In the genomic region with DNA sequence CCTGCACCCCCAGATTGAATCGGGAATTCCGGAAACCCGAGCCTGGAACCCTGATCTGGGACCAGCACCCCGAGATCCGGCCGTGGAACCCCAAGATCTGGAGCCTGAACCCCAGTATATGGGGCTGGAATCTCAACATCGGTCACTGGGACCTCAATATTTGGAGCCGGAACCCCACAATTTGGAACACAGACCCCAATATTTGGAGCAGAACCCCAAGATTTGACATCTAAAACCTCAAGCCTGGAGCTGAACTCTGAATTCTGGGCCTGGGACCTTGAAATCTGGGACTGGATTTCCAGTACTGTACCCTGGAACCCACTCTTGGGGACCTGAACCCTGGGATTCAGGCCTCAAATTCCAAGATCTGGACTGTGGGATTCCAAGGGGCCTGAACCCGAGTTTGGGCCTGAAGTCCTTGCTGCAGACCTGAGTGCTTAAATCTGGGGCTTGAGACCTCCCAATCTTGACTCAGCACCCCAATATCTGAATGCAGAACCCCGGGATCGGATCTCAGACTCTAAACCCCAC, we compare ENCODE assay signal across 9 cellular contexts. TPM values are rescaled to one million over a fixed set of nuclear protein-coding genes. Genes with fewer than 3 reads are reported as not detected.
A peak's percentile ranks its signal among the peaks of the same experiment; 100 is the strongest.
DNase-seq lines count a peak whose midpoint lies in the region; ATAC-seq and TF ChIP-seq lines count a peak whose summit lies in the region.
"Had no signal": no experiment of that assay in that cellular context is flagged by ENCODE, and none has a peak within 500 bp of the region (broad histone marks: within the 10 kb centered on the region; RNA-seq: fewer than 3 reads in every experiment).

No MANE protein-coding gene starts in this region.

- H3K9me3 Mint-ChIP-seq in activated CD4-positive, alpha-beta T cell treated with anti-CD3 and anti-CD28 coated beads, Interleukin-2, amount 10 ng/mL, durations not matched to agents 7 days and 5 days = no peaks in the 10 kb centered on the region

- peak overlapping the region; percentile 83 for H3K9ac ChIP-seq in adipocyte (ENCODE audit: low read length)

- H3K4me1 ChIP-seq in adipocyte (ENCODE audit: control insufficient read depth, insufficient read depth, low read length) = peaks cover 25% of the 10 kb centered on the region
- peaks cover 10 to 26% of the 10 kb centered on the region in 2 donors for H3K4me1 ChIP-seq in left lung
- peaks cover 19% of the 10 kb centered on the region for H3K4me1 ChIP-seq in testis

- H3K27me3 ChIP-seq in adipocyte (replicated peaks; ENCODE audit: control insufficient read depth, insufficient read depth, low read length) (no peaks in the 10 kb centered on the region), left lung (peaks cover 0 to 32% of the 10 kb centered on the region in 2 donors), testis (no peaks in the 10 kb centered on the region)

- H3K27me3 Mint-ChIP-seq in activated CD4-positive, alpha-beta T cell treated with anti-CD3 and anti-CD28 coated beads, Interleukin-2, amount 10 ng/mL, durations not matched to agents 7 days and 5 days = no peaks in the 10 kb centered on the region

- DNase-seq in activated CD4-positive, alpha-beta T cell treated with anti-CD3 and anti-CD28 coated beads, Interleukin-2, amount 10 ng/mL, durations not matched to agents 7 days and 5 days = no peak
- no peak for DNase-seq in activated CD4-positive, alpha-beta T cell treated with anti-CD3 and anti-CD28 coated beads for 48 hours
- no peak for DNase-seq in adipocyte (ENCODE audit: low read depth)
- DNase-seq in left lung = no peak
- no peak for DNase-seq in testis
- no peak for DNase-seq in cerebellum (ENCODE audit: low spot score)

- POLR2A ChIA-PET in activated CD4-positive, alpha-beta T cell treated with anti-CD3 and anti-CD28 coated beads, Interleukin-2, amount 10 ng/mL, durations not matched to agents 7 days and 5 days (lab: Charles Lee) = interaction anchor here (0.6 kb wide), 1 partner anchor 192 kb away, joined by 5 read pairs; a partner anchor contains a TSS

- WGBS in testis, 2 donors = 0 to 14% methylated on average over 5 to 10 of the region's 11 CpGs

- H3K27ac Mint-ChIP-seq in activated CD4-positive, alpha-beta T cell treated with anti-CD3 and anti-CD28 coated beads, Interleukin-2, amount 10 ng/mL, durations not matched to agents 7 days and 5 days = no peak overlapping the region

- CTCF ChIA-PET in activated CD4-positive, alpha-beta T cell treated with anti-CD3 and anti-CD28 coated beads, Interleukin-2, amount 10 ng/mL, durations not matched to agents 7 days and 5 days (lab: Charles Lee) = no interaction called here

- peak overlapping the region; percentile 26 to 64 for H3K27ac ChIP-seq in left lung
- peak overlapping the region; percentile 65 to 79 for H3K27ac ChIP-seq in testis
- H3K27ac ChIP-seq: epithelial cell of prostate had no signal

- H3K4me3 ChIP-seq in adipocyte (ENCODE audit: low read length) (peak overlapping the region; percentile 89), left lung (peak overlapping the region; percentile 39 to 54), testis (peak overlapping the region; percentile 70 to 78)

- H3K4me3 Mint-ChIP-seq in activated CD4-positive, alpha-beta T cell treated with anti-CD3 and anti-CD28 coated beads, Interleukin-2, amount 10 ng/mL, durations not matched to agents 7 days and 5 days = peak overlapping the region; percentile 69

- TF ChIP-seq CTCF in left lung (IDR thresholded peaks at IDR 0.05) (no peak), testis (IDR thresholded peaks at IDR 0.05) (no peak)

- H3K36me3 ChIP-seq in adipocyte (ENCODE audit: control insufficient read depth, insufficient read depth, low read length, severe bottlenecking) (no peaks in the 10 kb centered on the region), left lung (peaks cover 0 to 18% of the 10 kb centered on the region in 2 donors), testis (ENCODE audit: low read depth, missing control alignments) (no peaks in the 10 kb centered on the region)

- peaks cover 41% of the 10 kb centered on the region for H3K4me1 Mint-ChIP-seq in activated CD4-positive, alpha-beta T cell treated with anti-CD3 and anti-CD28 coated beads, Interleukin-2, amount 10 ng/mL, durations not matched to agents 7 days and 5 days

- intact Hi-C loops in left lung (cut with DNase I) (no loop called here), testis (cut with DNase I; ENCODE audit: low total_unique reads) (no loop called here)

- peaks cover 5% of the 10 kb centered on the region for H3K36me3 Mint-ChIP-seq in activated CD4-positive, alpha-beta T cell treated with anti-CD3 and anti-CD28 coated beads, Interleukin-2, amount 10 ng/mL, durations not matched to agents 7 days and 5 days (ENCODE audit: low read depth)

- no peak for TF ChIP-seq POLR2A in testis (IDR thresholded peaks at IDR 0.05)

- H3K9me3 ChIP-seq in adipocyte (ENCODE audit: control insufficient read depth, low read length) (no peaks in the 10 kb centered on the region), left lung (no peaks in the 10 kb centered on the region), testis (no peaks in the 10 kb centered on the region)

- ATAC-seq in left lung (no peak), GM21381 (IDR thresholded peaks at IDR 0.05; ENCODE audit: unreplicated experiment) (no peak), GM21717 (IDR thresholded peaks at IDR 0.05; ENCODE audit: unreplicated experiment) (no peak)

RNA-seq across cellular contexts. Expression of a gene that starts 0.6 kb away (rescaled TPM):
- total RNA-seq in activated CD4-positive, alpha-beta T cell treated with anti-CD3 and anti-CD28 coated beads, Interleukin-2, amount 10 ng/mL, durations not matched to agents 7 days and 5 days = 10 to 100 TPM; 12.3 to 13.5 TPM
- total RNA-seq in left lung (10 to 100 TPM; 12.2 to 14.8 TPM), testis (10 to 100 TPM; 27.6 to 31.7 TPM), cerebellum (8.5 TPM)
- polyA plus RNA-seq in testis (ENCODE audit: insufficient read depth, low read depth, low replicate concordance) = 12.7 TPM

RNA-seq across cellular contexts. Expression of a gene that starts 28.7 kb away (rescaled TPM):
- total RNA-seq in activated CD4-positive, alpha-beta T cell treated with anti-CD3 and anti-CD28 coated beads, Interleukin-2, amount 10 ng/mL, durations not matched to agents 7 days and 5 days = not detected
- 100 to 1,000 TPM; 205 to 407 TPM for total RNA-seq in left lung
- 10 to 100 TPM in 1 of 2 donors, 1 to 10 TPM in 1; 2.9 to 21.7 TPM for total RNA-seq in testis
- 77.5 TPM for polyA plus RNA-seq in testis (ENCODE audit: insufficient read depth, low read depth, low replicate concordance)
- total RNA-seq in cerebellum = 3.1 TPM

RNA-seq across cellular contexts. Expression of a gene that starts 34.5 kb away (rescaled TPM):
- 100 to 1,000 TPM; 117 to 137 TPM for total RNA-seq in activated CD4-positive, alpha-beta T cell treated with anti-CD3 and anti-CD28 coated beads, Interleukin-2, amount 10 ng/mL, durations not matched to agents 7 days and 5 days
- total RNA-seq in left lung (10 to 100 TPM; 24.7 to 26.0 TPM), testis (1 to 10 TPM in 1 of 2 donors, under 1 TPM in 1; 0.87 to 3.5 TPM), cerebellum (not detected)
- 16.8 TPM for polyA plus RNA-seq in testis (ENCODE audit: insufficient read depth, low read depth, low replicate concordance)

RNA-seq across cellular contexts. Expression of a gene that starts 36.5 kb away (rescaled TPM):
- total RNA-seq in activated CD4-positive, alpha-beta T cell treated with anti-CD3 and anti-CD28 coated beads, Interleukin-2, amount 10 ng/mL, durations not matched to agents 7 days and 5 days = 10 to 100 TPM; 36.9 to 47.5 TPM
- total RNA-seq in left lung (10 to 100 TPM; 11.8 to 19.1 TPM), testis (1 to 10 TPM; 3.8 to 6.0 TPM), cerebellum (3.9 TPM)
- polyA plus RNA-seq in testis (ENCODE audit: insufficient read depth, low read depth, low replicate concordance) = 2.8 TPM

RNA-seq across cellular contexts. Expression of a gene that starts 58.2 kb away (rescaled TPM):
- 10 to 100 TPM; 15.6 to 16.8 TPM for total RNA-seq in activated CD4-positive, alpha-beta T cell treated with anti-CD3 and anti-CD28 coated beads, Interleukin-2, amount 10 ng/mL, durations not matched to agents 7 days and 5 days
- 10 to 100 TPM; 14.0 to 16.5 TPM for total RNA-seq in left lung
- 10 to 100 TPM; 40.6 to 55.0 TPM for total RNA-seq in testis
- 13.0 TPM for polyA plus RNA-seq in testis (ENCODE audit: insufficient read depth, low read depth, low replicate concordance)
- total RNA-seq in cerebellum = 11.5 TPM

Comparison
In these comparisons a context has a peak if more than half of its experiments do, and no peak if none do; other contexts are left out.
1. RNA of a gene that starts 28.7 kb away (total RNA-seq): 205 to 407 TPM in left lung; 2.9 to 21.7 TPM in testis, 3.1 TPM in cerebellum (single experiment) and not detected in activated CD4-positive, alpha-beta T cell treated with anti-CD3 and anti-CD28 coated beads, Interleukin-2, amount 10 ng/mL, durations not matched to agents 7 days and 5 days; every median in the first group is over 4 times any median in the second.
2. RNA of a gene that starts 34.5 kb away (total RNA-seq): 117 to 137 TPM in activated CD4-positive, alpha-beta T cell treated with anti-CD3 and anti-CD28 coated beads, Interleukin-2, amount 10 ng/mL, durations not matched to agents 7 days and 5 days and 24.7 to 26.0 TPM in left lung; 0.87 to 3.5 TPM in testis and not detected in cerebellum (single experiment); every median in the first group is over 4 times any median in the second.
3. Peak in every context shown above with its lines, with median percentiles within 50 percentile points of each other: H3K4me3 ChIP-seq.